Comparison of ENCODE assay signal across 25 cellular contexts in genomic region chr17:66317629-66318028, GRCh38. TPM values are rescaled to one million over a fixed set of nuclear protein-coding genes. Genes with fewer than 3 reads are reported as not detected.
DNase-seq lines count a peak whose midpoint lies in the region; ATAC-seq and TF ChIP-seq lines count a peak whose summit lies in the region.
"Had no signal": no experiment of that assay in that cellular context is flagged by ENCODE, and none has a peak within 500 bp of the region (broad histone marks: within the 10 kb centered on the region; RNA-seq: fewer than 3 reads in every experiment).

No MANE protein-coding gene starts in this region.

- ATAC-seq in left colon: no peak
- no peak for ATAC-seq in activated CD8-positive, alpha-beta memory T cell treated with anti-CD3 and anti-CD28 coated beads, Interleukin-2, amount 10 ng/mL, durations not matched to agents 7 days and 5 days
- ATAC-seq: body of pancreas, psoas muscle had no signal

- H3K79me2 ChIP-seq in SK-N-SH (ENCODE audit: insufficient read depth): peaks cover 100% of the 10 kb centered on the region

- H3K9me3 ChIP-seq in SK-N-SH: peaks cover 16% of the 10 kb centered on the region

- intact Hi-C loops in left colon (cut with DNase I, micrococcal nuclease): loop anchor here in 1 of 2 donors (10.0 kb wide), 1 partner anchor 97 kb away; no protein-coding TSS in a partner anchor

- CTCF ChIA-PET in SK-N-SH (lab: Yijun Ruan, JAX): interaction anchor here (0.5 to 2.8 kb wide), 6 partner anchors 8 to 265 kb away, joined by 3 to 10 read pairs (median 4); no protein-coding TSS in a partner anchor
- CTCF ChIA-PET in GM10248 (lab: Yijun Ruan, JAX): no interaction called here
- CTCF ChIA-PET in activated CD8-positive, alpha-beta memory T cell treated with anti-CD3 and anti-CD28 coated beads, Interleukin-2, amount 10 ng/mL, durations not matched to agents 7 days and 5 days (lab: Charles Lee): interaction anchor here (0.7 to 1.6 kb wide), 3 partner anchors 16 to 80 kb away, joined by 3 read pairs; no protein-coding TSS in a partner anchor

- H3K36me3 ChIP-seq in SK-N-SH (replicated peaks in 1 of 2; ENCODE audit: control insufficient read depth in 1 of 2, insufficient read depth in 2 of 2, low read length in 1 of 2): peaks cover 0 to 67% of the 10 kb centered on the region in 2 experiments
- H3K36me3 ChIP-seq: esophagus squamous epithelium had no signal

- H3K9ac ChIP-seq in SK-N-SH: no peak overlapping the region; the same call in 1 of the 2 replicates
- H3K9ac ChIP-seq: KMS-11 had no signal

- H3K27me3 Mint-ChIP-seq in activated CD8-positive, alpha-beta memory T cell treated with anti-CD3 and anti-CD28 coated beads, Interleukin-2, amount 10 ng/mL, durations not matched to agents 7 days and 5 days: no peaks in the 10 kb centered on the region

- H3F3A ChIP-seq in SK-N-SH (replicated peaks; ENCODE audit: insufficient read depth): peaks cover 65% of the 10 kb centered on the region

- no peak overlapping the region for H2AFZ ChIP-seq in SK-N-SH (ENCODE audit: low read depth)

- peaks cover 48% of the 10 kb centered on the region for H3K36me3 Mint-ChIP-seq in activated CD8-positive, alpha-beta memory T cell treated with anti-CD3 and anti-CD28 coated beads, Interleukin-2, amount 10 ng/mL, durations not matched to agents 7 days and 5 days

- H3K27ac ChIP-seq in SK-N-SH (ENCODE audit: low read depth in 2 of 2, low read length in 1 of 2): peak overlapping the region; percentile 39 to 57
- H3K27ac ChIP-seq: body of pancreas, esophagus squamous epithelium, KMS-11, psoas muscle, SK-N-MC, stomach, transverse colon had no signal

- H3K9me2 ChIP-seq in SK-N-SH: no peaks in the 10 kb centered on the region

- TF ChIP-seq CTCF in AG10803 (conservative IDR thresholded peaks at IDR 0.05; ENCODE audit: low read length): no peak
- no peak for TF ChIP-seq CTCF in SK-N-SH (IDR thresholded peaks at IDR 0.05)
- no peak for TF ChIP-seq CTCF in GM10248 (IDR thresholded peaks at IDR 0.05; ENCODE audit: control extremely low read depth, extremely low read depth, low read depth, missing control alignments)

- no peak overlapping the region for H3K4me3 Mint-ChIP-seq in activated CD8-positive, alpha-beta memory T cell treated with anti-CD3 and anti-CD28 coated beads, Interleukin-2, amount 10 ng/mL, durations not matched to agents 7 days and 5 days
- H3K4me3 Mint-ChIP-seq: H9, neural crest cell had no signal

- TF ChIP-seq RAD21 in SK-N-SH (IDR thresholded peaks at IDR 0.05; ENCODE audit: low read length): no peak

- peaks cover 23% of the 10 kb centered on the region for H3K4me1 Mint-ChIP-seq in activated CD8-positive, alpha-beta memory T cell treated with anti-CD3 and anti-CD28 coated beads, Interleukin-2, amount 10 ng/mL, durations not matched to agents 7 days and 5 days
- H3K4me1 Mint-ChIP-seq: H9, neural crest cell had no signal

- H3K9me3 Mint-ChIP-seq in activated CD8-positive, alpha-beta memory T cell treated with anti-CD3 and anti-CD28 coated beads, Interleukin-2, amount 10 ng/mL, durations not matched to agents 7 days and 5 days (ENCODE audit: low read depth): peaks cover 7% of the 10 kb centered on the region

- DNase-seq in AG10803 (ENCODE audit: low read depth) (peak; percentile 48), ELR (ENCODE audit: low read depth) (peak; percentile 51), SK-N-SH (no peak), fibroblast of peridontal ligament (ENCODE audit: extremely low read depth) (peak; percentile 48), left colon (no peak), GM10248 (ENCODE audit: extremely low spot score) (no peak)
- no peak for DNase-seq in activated CD8-positive, alpha-beta memory T cell treated with anti-CD3 and anti-CD28 coated beads, Interleukin-2, amount 10 ng/mL, durations not matched to agents 7 days and 5 days
- DNase-seq: activated CD4-positive, CD25-positive, alpha-beta regulatory T cell; activated gamma-delta T cell treated with Interleukin-2 at 50 U/mL for 16 hours; AML-193; body of pancreas; DND-41; esophagus squamous epithelium; H9; NCI-H187; NCI-H345; psoas muscle; stimulated activated CD4-positive, alpha-beta T cell treated with anti-CD3 and anti-CD28 coated beads, Interleukin-2, amount 100 ng/mL, for 48 hours; stomach; T1000; transverse colon had no signal

- H3K4me3 ChIP-seq in AG10803 (ENCODE audit: low read length) (no peak overlapping the region), SK-N-SH (ENCODE audit: low read depth in 2 of 2, low read length in 1 of 2) (no peak overlapping the region)
- H3K4me3 ChIP-seq: body of pancreas, esophagus squamous epithelium, psoas muscle, SK-N-MC, smooth muscle cell, stomach, transverse colon had no signal

- peak overlapping the region; percentile 12; the same call in 1 of the 2 replicates for H3K4me2 ChIP-seq in SK-N-SH
- H3K4me2 ChIP-seq: KMS-11, smooth muscle cell had no signal

- peaks cover 14 to 17% of the 10 kb centered on the region in 2 experiments; a peak in 3 of 4 replicates for H3K4me1 ChIP-seq in SK-N-SH (ENCODE audit: control insufficient read depth in 1 of 2, insufficient read depth in 2 of 2, low read depth in 1 of 2, low read length in 1 of 2)
- H3K4me1 ChIP-seq: body of pancreas, esophagus squamous epithelium had no signal

- POLR2A ChIA-PET in SK-N-SH (lab: Yijun Ruan, JAX): no interaction called here
- POLR2A ChIA-PET in GM10248 (lab: Yijun Ruan, JAX): no interaction called here

- no peaks in the 10 kb centered on the region for H3K27me3 ChIP-seq in SK-N-SH (ENCODE audit: insufficient read depth)
- H3K27me3 ChIP-seq: body of pancreas, esophagus squamous epithelium, stomach, transverse colon had no signal

- no peaks in the 10 kb centered on the region; the same call in 1 of the 2 replicates for H4K20me1 ChIP-seq in SK-N-SH (ENCODE audit: insufficient read depth)

- H3K27ac Mint-ChIP-seq in activated CD8-positive, alpha-beta memory T cell treated with anti-CD3 and anti-CD28 coated beads, Interleukin-2, amount 10 ng/mL, durations not matched to agents 7 days and 5 days: no peak overlapping the region
- H3K27ac Mint-ChIP-seq: H9 had no signal

- no peak for TF ChIP-seq EP300 in SK-N-SH (IDR thresholded peaks at IDR 0.05; ENCODE audit: borderline replicate concordance in 1 of 2, low read depth in 1 of 2, low read length in 1 of 2)

TF ChIP-seq in SK-N-SH, 30 proteins besides CTCF, POLR2A, EP300 and RAD21 (continues in another document):
- TF ChIP-seq FOSL2 (IDR thresholded peaks at IDR 0.05; ENCODE audit: borderline replicate concordance, low read depth) (peak; percentile 43; the same call in 1 of the 2 replicates), SIN3A (IDR thresholded peaks at IDR 0.05; ENCODE audit: borderline replicate concordance, low read depth, low read length) (no peak), REST (IDR thresholded peaks at IDR 0.05; ENCODE audit: low read depth, low read length) (no peak), RCOR1 (IDR thresholded peaks at IDR 0.05; ENCODE audit: low read length) (no peak), TCF12 (IDR thresholded peaks at IDR 0.05) (peak; percentile 18), ELF1 (IDR thresholded peaks at IDR 0.05) (no peak), GATA2 (CRISPR knock-in tag; IDR thresholded peaks at IDR 0.05) (no peak), FOXM1 (IDR thresholded peaks at IDR 0.05; ENCODE audit: low read depth) (no peak), MAX (IDR thresholded peaks at IDR 0.05; ENCODE audit: low read depth) (no peak), USF1 (IDR thresholded peaks at IDR 0.05; ENCODE audit: borderline replicate concordance, low read depth) (no peak)

RNA-seq across cellular contexts. Expression of gene PRKCA, which starts 15.2 kb away (rescaled TPM):
- polyA plus RNA-seq in SK-N-SH (2012; rRNA removed): 108 and 123 TPM in 2 replicates
- 111 and 128 TPM in 2 replicates for polyA plus RNA-seq in SK-N-SH (2012; cell fraction: cytosol; rRNA removed)
- 126 and 178 TPM in 2 replicates for polyA plus RNA-seq in SK-N-SH (2012; cell fraction: nucleus; rRNA removed)
- total RNA-seq in left colon: 10 to 100 TPM; 43.0 to 53.0 TPM
- total RNA-seq in activated CD8-positive, alpha-beta memory T cell treated with anti-CD3 and anti-CD28 coated beads, Interleukin-2, amount 10 ng/mL, durations not matched to agents 7 days and 5 days: 10 to 100 TPM; 63.1 to 68.9 TPM

Comparison
In these comparisons a context has a peak if more than half of its experiments do, and no peak if none do; other contexts are left out.
1. DNase-seq: peak in AG10803 (single experiment), ELR (single experiment) and fibroblast of peridontal ligament (single experiment); none in SK-N-SH (single experiment), left colon (0 of 2), GM10248 (single experiment) and activated CD8-positive, alpha-beta memory T cell treated with anti-CD3 and anti-CD28 coated beads, Interleukin-2, amount 10 ng/mL, durations not matched to agents 7 days and 5 days (single experiment).